In the genomic region with DNA sequence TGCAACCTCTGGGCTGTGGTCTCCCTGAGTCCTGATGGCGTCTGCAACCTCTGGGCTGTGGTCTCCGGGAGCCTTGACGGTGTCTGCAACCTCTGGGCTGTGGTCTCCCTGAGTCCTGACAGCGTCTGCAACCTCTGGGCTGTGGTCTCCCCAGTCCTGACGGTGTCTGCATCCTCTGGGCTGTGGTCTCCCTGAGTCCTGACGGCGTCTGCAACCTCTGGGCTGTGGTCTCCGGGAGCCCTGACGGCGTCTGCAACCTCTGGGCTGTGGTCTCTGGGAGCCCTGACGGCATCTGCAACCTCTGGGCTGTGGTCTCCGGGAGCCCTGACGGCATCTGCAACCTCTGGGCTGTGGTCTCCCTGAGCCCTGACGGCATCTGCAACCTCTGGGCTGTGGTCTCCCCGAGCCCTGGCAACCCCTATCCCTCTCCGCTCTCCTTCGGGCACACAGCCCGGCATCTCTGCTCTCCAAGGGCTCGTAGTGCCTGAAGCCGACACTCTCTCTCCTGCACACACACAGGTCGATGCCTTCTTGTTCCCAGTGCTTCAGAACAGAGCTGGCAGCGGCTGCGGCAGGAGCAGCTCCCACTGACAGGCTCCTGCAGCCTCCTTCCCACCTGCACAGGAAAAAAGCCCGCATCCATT, we compare ENCODE assay signal across 11 cellular contexts. TPM values are rescaled to one million over a fixed set of nuclear protein-coding genes. Genes with fewer than 3 reads are reported as not detected.
DNase-seq lines count a peak whose midpoint lies in the region; ATAC-seq, FAIRE-seq and TF ChIP-seq lines count a peak whose summit lies in the region.
"Had no signal": no experiment of that assay in that cellular context is flagged by ENCODE, and none has a peak within 500 bp of the region (broad histone marks: within the 10 kb centered on the region; RNA-seq: fewer than 3 reads in every experiment).

No MANE protein-coding gene starts in this region.

- H3K4me1 ChIP-seq in BLaER1 (peaks cover 23% of the 10 kb centered on the region), HEK293 (ENCODE audit: control insufficient read depth, insufficient read depth, low read length) (no peaks in the 10 kb centered on the region), lower lobe of right lung (peaks cover 13% of the 10 kb centered on the region)

- CTCF ChIA-PET in HEK293 (lab: Yijun Ruan, JAX) = interaction anchor here (0.6 to 1.1 kb wide), 3 partner anchors 19 to 836 kb away, joined by 3 read pairs; no protein-coding TSS in a partner anchor
- CTCF ChIA-PET in activated CD4-positive, alpha-beta memory T cell treated with anti-CD3 and anti-CD28 coated beads, Interleukin-2, amount 10 ng/mL, durations not matched to agents 7 days and 5 days (lab: Charles Lee) = interaction anchor here (0.8 kb wide), 1 partner anchor 343 kb away, joined by 4 read pairs; no protein-coding TSS in a partner anchor

- peak overlapping the region; percentile 47 for H3K4me2 ChIP-seq in BLaER1

- ATAC-seq in lower lobe of right lung (peak in 1 of 2 donors; percentile 17), GM19324 (IDR thresholded peaks at IDR 0.05; ENCODE audit: low FRiP score, unreplicated experiment) (no peak), HG03025 (IDR thresholded peaks at IDR 0.05; ENCODE audit: low FRiP score, unreplicated experiment) (no peak)

- H3K27me3 Mint-ChIP-seq in activated CD4-positive, alpha-beta memory T cell treated with anti-CD3 and anti-CD28 coated beads, Interleukin-2, amount 10 ng/mL, durations not matched to agents 7 days and 5 days = peaks cover 40% of the 10 kb centered on the region

- no peak overlapping the region for H3K4me3 ChIP-seq in BLaER1
- no peak overlapping the region for H3K4me3 ChIP-seq in HEK293 (ENCODE audit: low read depth, low read length)
- no peak overlapping the region for H3K4me3 ChIP-seq in lower lobe of right lung
- H3K4me3 ChIP-seq: lung, upper lobe of left lung had no signal

- H3K9me3 ChIP-seq in BLaER1 (no peaks in the 10 kb centered on the region), HEK293 (ENCODE audit: control insufficient read depth, insufficient read depth, low read depth, low read length) (no peaks in the 10 kb centered on the region), lower lobe of right lung (no peaks in the 10 kb centered on the region)
- H3K9me3 ChIP-seq: upper lobe of left lung had no signal

- H3K27ac ChIP-seq in BLaER1 (no peak overlapping the region), HEK293 (ENCODE audit: extremely low read depth, low read depth, low read length) (no peak overlapping the region), lower lobe of right lung (no peak overlapping the region)
- H3K27ac ChIP-seq: upper lobe of left lung had no signal

- POLR2A ChIA-PET in HEK293 (lab: Yijun Ruan, JAX) = interaction anchor here (1.1 kb wide), 1 partner anchor 15 kb away, joined by 4 read pairs; no protein-coding TSS in a partner anchor
- POLR2A ChIA-PET in activated CD4-positive, alpha-beta memory T cell treated with anti-CD3 and anti-CD28 coated beads, Interleukin-2, amount 10 ng/mL, durations not matched to agents 7 days and 5 days (lab: Charles Lee) = no interaction called here

- H3K36me3 ChIP-seq in BLaER1 (no peaks in the 10 kb centered on the region), HEK293 (ENCODE audit: control insufficient read depth in 2 of 2, insufficient read depth in 1 of 2, low read length in 2 of 2) (no peaks in the 10 kb centered on the region), lower lobe of right lung (no peaks in the 10 kb centered on the region)
- H3K36me3 ChIP-seq: upper lobe of left lung had no signal

- intact Hi-C loops in lower lobe of right lung (cut with DNase I) = no loop called here

- no peak overlapping the region for H3K9ac ChIP-seq in BLaER1

- H3K4me3 Mint-ChIP-seq in activated CD4-positive, alpha-beta memory T cell treated with anti-CD3 and anti-CD28 coated beads, Interleukin-2, amount 10 ng/mL, durations not matched to agents 7 days and 5 days = no peak overlapping the region

- H3K27me3 ChIP-seq in BLaER1 = peaks cover 70% of the 10 kb centered on the region
- no peaks in the 10 kb centered on the region for H3K27me3 ChIP-seq in lower lobe of right lung (ENCODE audit: low read depth)
- H3K27me3 ChIP-seq: upper lobe of left lung had no signal

- no peaks in the 10 kb centered on the region for H3K9me3 Mint-ChIP-seq in activated CD4-positive, alpha-beta memory T cell treated with anti-CD3 and anti-CD28 coated beads, Interleukin-2, amount 10 ng/mL, durations not matched to agents 7 days and 5 days

- peak overlapping the region; percentile 62 for H3K27ac Mint-ChIP-seq in activated CD4-positive, alpha-beta memory T cell treated with anti-CD3 and anti-CD28 coated beads, Interleukin-2, amount 10 ng/mL, durations not matched to agents 7 days and 5 days

- DNase-seq in activated CD4-positive, alpha-beta memory T cell treated with anti-CD3 and anti-CD28 coated beads, Interleukin-2, amount 10 ng/mL, durations not matched to agents 7 days and 5 days = peak; percentile 55
- DNase-seq in lower lobe of right lung (peak; percentile 41), inferior parietal cortex (ENCODE audit: extremely low spot score) (no peak), RCC 7860 (ENCODE audit: low spot score) (no peak)
- DNase-seq: NCI-H82 had no signal

- H3K4me1 Mint-ChIP-seq in activated CD4-positive, alpha-beta memory T cell treated with anti-CD3 and anti-CD28 coated beads, Interleukin-2, amount 10 ng/mL, durations not matched to agents 7 days and 5 days = peaks cover 34% of the 10 kb centered on the region

- no peak for TF ChIP-seq CTCF in HEK293 (tag by site-specific recombination; IDR thresholded peaks at IDR 0.05)
- no peak for TF ChIP-seq CTCF in lower lobe of right lung (IDR thresholded peaks at IDR 0.05)

- peaks cover 26% of the 10 kb centered on the region for H4K20me1 ChIP-seq in BLaER1

- no peak for FAIRE-seq in RCC 7860 (lab: Jason Lieb, UNC)

- no peaks in the 10 kb centered on the region for H3K36me3 Mint-ChIP-seq in activated CD4-positive, alpha-beta memory T cell treated with anti-CD3 and anti-CD28 coated beads, Interleukin-2, amount 10 ng/mL, durations not matched to agents 7 days and 5 days (ENCODE audit: low read depth)

TF ChIP-seq in HEK293, 187 proteins besides CTCF, POLR2A, EP300 and RAD21:
- no peak for TF ChIP-seq ZFP3 (tag by site-specific recombination; IDR thresholded peaks at IDR 0.05; ENCODE audit: low read depth)
- TF ChIP-seq ZNF600 (tag by site-specific recombination; IDR thresholded peaks at IDR 0.05) = 0 out of 2 replicates have a peak, but pooled peaks have one; percentile 15

RNA-seq across cellular contexts. Expression of a gene that starts 45.6 kb away (rescaled TPM):
- total RNA-seq in activated CD4-positive, alpha-beta memory T cell treated with anti-CD3 and anti-CD28 coated beads, Interleukin-2, amount 10 ng/mL, durations not matched to agents 7 days and 5 days = 10 to 100 TPM; 27.3 to 28.1 TPM
- 59.8 TPM for total RNA-seq in lower lobe of right lung

Comparison
In these comparisons a context has a peak if more than half of its experiments do, and no peak if none do; other contexts are left out.
1. DNase-seq: peak in activated CD4-positive, alpha-beta memory T cell treated with anti-CD3 and anti-CD28 coated beads, Interleukin-2, amount 10 ng/mL, durations not matched to agents 7 days and 5 days (single experiment) and lower lobe of right lung (single experiment); none in inferior parietal cortex (single experiment) and RCC 7860 (single experiment).